In genomic region chr7:54757711-54758110, GRCh38 we compare ENCODE assay signal across 7 cellular contexts. TPM values are rescaled to one million over a fixed set of nuclear protein-coding genes. Genes with fewer than 3 reads are reported as not detected.
DNase-seq lines count a peak whose midpoint lies in the region; ATAC-seq and TF ChIP-seq lines count a peak whose summit lies in the region.

No MANE protein-coding gene starts in this region.

- H3K4me3 Mint-ChIP-seq in HFFc6: peak overlapping the region; percentile 99
- H3K4me3 Mint-ChIP-seq in activated CD4-positive, alpha-beta memory T cell treated with anti-CD3 and anti-CD28 coated beads for 36 hours: peak overlapping the region; percentile 100
- H3K4me3 Mint-ChIP-seq in stimulated activated naive CD8-positive, alpha-beta T cell treated with anti-CD3 and anti-CD28 coated beads, Interleukin-15, amount 100 ng/mL, for 72 hours: peak overlapping the region; percentile 96 to 99

- no peak overlapping the region for H3K27ac ChIP-seq in iPS DF 6.9 (ENCODE audit: low read length)

- intact Hi-C loops in activated CD4-positive, alpha-beta memory T cell treated with anti-CD3 and anti-CD28 coated beads for 36 hours (cut with micrococcal nuclease): loop anchor here (2.0 to 10.0 kb wide), 3 partner anchors 360 to 1349 kb away; partner anchors contain the start of genes CHCHD2 and MRPS17

- H3K27ac Mint-ChIP-seq in HFFc6: peak overlapping the region; percentile 99; the same call in 1 of the 2 replicates
- no peak overlapping the region for H3K27ac Mint-ChIP-seq in activated CD4-positive, alpha-beta memory T cell treated with anti-CD3 and anti-CD28 coated beads for 36 hours
- H3K27ac Mint-ChIP-seq in stimulated activated naive CD8-positive, alpha-beta T cell treated with anti-CD3 and anti-CD28 coated beads, Interleukin-15, amount 100 ng/mL, for 72 hours: peak overlapping the region in 1 of 2 donors; percentile 98

- CTCF ChIA-PET in activated CD4-positive, alpha-beta memory T cell treated with anti-CD3 and anti-CD28 coated beads for 36 hours (lab: Charles Lee): interaction anchor here (1.6 kb wide), 1 partner anchor 16 kb away, joined by 12 read pairs; no protein-coding TSS in a partner anchor

- 100% methylated on average over 1 of the region's 6 CpGs for WGBS in iPS DF 6.9 (ENCODE audit: insufficient coverage, insufficient read length)

- peaks cover 41% of the 10 kb centered on the region for H3K36me3 Mint-ChIP-seq in HFFc6 (ENCODE audit: low read depth)
- H3K36me3 Mint-ChIP-seq in activated CD4-positive, alpha-beta memory T cell treated with anti-CD3 and anti-CD28 coated beads for 36 hours: peaks cover 23% of the 10 kb centered on the region

- no peak for TF ChIP-seq CTCF in HFFc6 (IDR thresholded peaks at IDR 0.05)

- no peak for ATAC-seq in stimulated activated naive CD8-positive, alpha-beta T cell treated with anti-CD3 and anti-CD28 coated beads, Interleukin-15, amount 100 ng/mL, for 72 hours

- no peaks in the 10 kb centered on the region for H3K27me3 Mint-ChIP-seq in HFFc6 (ENCODE audit: insufficient read depth)
- no peaks in the 10 kb centered on the region for H3K27me3 Mint-ChIP-seq in activated CD4-positive, alpha-beta memory T cell treated with anti-CD3 and anti-CD28 coated beads for 36 hours
- peaks cover 9% of the 10 kb centered on the region for H3K27me3 Mint-ChIP-seq in stimulated activated naive CD8-positive, alpha-beta T cell treated with anti-CD3 and anti-CD28 coated beads, Interleukin-15, amount 100 ng/mL, for 72 hours

- no peak for DNase-seq in HFFc6
- DNase-seq in activated CD4-positive, alpha-beta memory T cell treated with anti-CD3 and anti-CD28 coated beads for 36 hours: no peak
- DNase-seq in iPS DF 6.9 (ENCODE audit: low read depth, low spot score): no peak
- no peak for DNase-seq in stimulated activated naive CD8-positive, alpha-beta T cell treated with anti-CD3 and anti-CD28 coated beads, Interleukin-15, amount 100 ng/mL, for 72 hours
- DNase-seq in iPS-NIHi11 (ENCODE audit: low spot score): no peak
- no peak for DNase-seq in C1 segment of cervical spinal cord (lab: John Stamatoyannopoulos, UW)
- DNase-seq in MV-4-11 (lab: John Stamatoyannopoulos, UW): no peak

- no peaks in the 10 kb centered on the region for H3K9me3 Mint-ChIP-seq in HFFc6
- H3K9me3 Mint-ChIP-seq in activated CD4-positive, alpha-beta memory T cell treated with anti-CD3 and anti-CD28 coated beads for 36 hours: no peaks in the 10 kb centered on the region
- no peaks in the 10 kb centered on the region for H3K9me3 Mint-ChIP-seq in stimulated activated naive CD8-positive, alpha-beta T cell treated with anti-CD3 and anti-CD28 coated beads, Interleukin-15, amount 100 ng/mL, for 72 hours

- peaks cover 39% of the 10 kb centered on the region for H3K4me1 Mint-ChIP-seq in HFFc6 (ENCODE audit: low read depth)
- peaks cover 27% of the 10 kb centered on the region for H3K4me1 Mint-ChIP-seq in activated CD4-positive, alpha-beta memory T cell treated with anti-CD3 and anti-CD28 coated beads for 36 hours (ENCODE audit: low read depth)
- peaks cover 17% of the 10 kb centered on the region for H3K4me1 Mint-ChIP-seq in stimulated activated naive CD8-positive, alpha-beta T cell treated with anti-CD3 and anti-CD28 coated beads, Interleukin-15, amount 100 ng/mL, for 72 hours

- H3K4me1 ChIP-seq in iPS DF 6.9 (ENCODE audit: control insufficient read depth, insufficient read depth, low read length): no peaks in the 10 kb centered on the region

- H3K27me3 ChIP-seq in iPS DF 6.9 (ENCODE audit: control insufficient read depth, insufficient read depth, low read length): no peaks in the 10 kb centered on the region

- no peaks in the 10 kb centered on the region for H3K9me3 ChIP-seq in iPS DF 6.9 (ENCODE audit: control insufficient read depth, insufficient read depth, low read length)

- peak overlapping the region; percentile 15; the same call in 1 of the 2 replicates for H3K4me3 ChIP-seq in iPS DF 6.9 (ENCODE audit: low read length)

- POLR2A ChIA-PET in activated CD4-positive, alpha-beta memory T cell treated with anti-CD3 and anti-CD28 coated beads for 36 hours (lab: Charles Lee): no interaction called here

- H3K36me3 ChIP-seq in iPS DF 6.9 (ENCODE audit: control insufficient read depth, insufficient read depth, low read length): no peaks in the 10 kb centered on the region; the same call in 1 of the 2 replicates

RNA-seq across cellular contexts. Expression of gene SEC61G, which starts 1.3 kb away (rescaled TPM):
- total RNA-seq in HFFc6 (2021; fragmentation: NEBNext Ultra II Directional; extraction: Animal tissue kit (Norgen Biotek cat#: 25700)): 100 to 1,000 TPM; 189 to 300 (median 252) TPM
- 100 to 1,000 TPM; 171 to 177 TPM for total RNA-seq in activated CD4-positive, alpha-beta memory T cell treated with anti-CD3 and anti-CD28 coated beads for 36 hours
